26 cellular contexts compared by ENCODE assay signal in the genomic region with DNA sequence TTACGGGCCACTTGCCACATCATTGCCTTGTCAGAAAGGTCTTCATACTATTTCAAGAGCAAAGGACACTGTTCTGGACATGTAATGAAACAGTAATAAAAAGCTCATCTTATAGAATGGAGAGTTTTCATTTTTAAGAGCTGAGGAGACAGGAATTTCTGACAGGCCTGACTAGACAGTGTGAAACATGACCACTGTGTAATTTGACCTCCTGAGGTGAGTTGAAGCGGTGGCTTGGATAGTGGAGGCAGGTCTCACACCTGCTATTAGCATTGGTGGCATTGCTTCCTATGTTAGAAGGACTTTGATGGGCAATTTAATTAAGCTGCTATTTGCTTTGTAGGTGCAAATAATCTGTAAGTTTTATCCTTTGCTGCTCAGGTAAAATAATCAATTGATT. TPM values are rescaled to one million over a fixed set of nuclear protein-coding genes. Genes with fewer than 3 reads are reported as not detected.
DNase-seq lines count a peak whose midpoint lies in the region; ATAC-seq, FAIRE-seq and TF ChIP-seq lines count a peak whose summit lies in the region.
"Had no signal": no experiment of that assay in that cellular context is flagged by ENCODE, and none has a peak within 500 bp of the region (broad histone marks: within the 10 kb centered on the region; RNA-seq: fewer than 3 reads in every experiment).

No MANE protein-coding gene starts in this region.

- H3K36me3 Mint-ChIP-seq in WTC11, result 0 out of 2 replicates have a peak, but pooled peaks cover 6% of the 10 kb centered on the region
- H3K36me3 Mint-ChIP-seq: CD4-positive, alpha-beta memory T cell had no signal

- TF ChIP-seq CTCF in HepG2 (CRISPR knock-in tag; IDR thresholded peaks at IDR 0.05) (no peak), right lobe of liver (IDR thresholded peaks at IDR 0.05) (no peak), adrenal gland (IDR thresholded peaks at IDR 0.05) (no peak), smooth muscle cell (IDR thresholded peaks at IDR 0.05; ENCODE audit: borderline replicate concordance, insufficient read depth, poor library complexity, severe bottlenecking) (no peak), WTC11 (IDR thresholded peaks at IDR 0.05) (no peak)

- H3K4me3 Mint-ChIP-seq in WTC11, result no peak overlapping the region
- H3K4me3 Mint-ChIP-seq: CD4-positive, alpha-beta memory T cell had no signal

- H3F3A ChIP-seq in smooth muscle cell (ENCODE audit: low read depth), result no peaks in the 10 kb centered on the region

- CTCF ChIA-PET in HepG2 (lab: Yijun Ruan, JAX; ENCODE audit: low intra/inter-chr PET ratio, low total read pairs), result no interaction called here
- CTCF ChIA-PET in WTC11 (lab: Charles Lee), result interaction anchor here (1.2 kb wide), 1 partner anchor 30 kb away, joined by 5 read pairs; no protein-coding TSS in a partner anchor

- H3K9me3 ChIP-seq in HepG2 (ENCODE audit: low read length) (no peaks in the 10 kb centered on the region), right lobe of liver (no peaks in the 10 kb centered on the region), adrenal gland (replicated peaks in 1 of 3) (no peaks in the 10 kb centered on the region), smooth muscle cell (replicated peaks; ENCODE audit: low read depth) (no peaks in the 10 kb centered on the region)
- H3K9me3 ChIP-seq: BLaER1 treated with 17β-estradiol and CSF1 and Interleukin-3, amounts not matched to agents 10 nM and 100 nM; Caco-2; SJSA1 had no signal

- FAIRE-seq in HepG2 (lab: Jason Lieb, UNC), result peak; percentile 44
- FAIRE-seq: GM18507, GM19239, RCC 7860 had no signal

- no peak overlapping the region for H2AFZ ChIP-seq in HepG2 (ENCODE audit: low read length)
- peak overlapping the region; percentile 48 for H2AFZ ChIP-seq in smooth muscle cell (ENCODE audit: low read depth)

- H3K27ac ChIP-seq in HepG2 (ENCODE audit: extremely low read length, insufficient read depth, low read length), result no peak overlapping the region
- H3K27ac ChIP-seq in right lobe of liver, result no peak overlapping the region
- peak overlapping the region in 3 of 5 donors; percentile 41 to 83 (median 49) for H3K27ac ChIP-seq in adrenal gland
- no peak overlapping the region for H3K27ac ChIP-seq in smooth muscle cell (ENCODE audit: low read depth)
- H3K27ac ChIP-seq: BLaER1 treated with 17β-estradiol and CSF1 and Interleukin-3, amounts not matched to agents 10 nM and 100 nM; SJSA1 had no signal

- H3K4me2 ChIP-seq in HepG2 (ENCODE audit: low read depth, low read length) (peak overlapping the region; percentile 11; the same call in 1 of the 2 replicates), smooth muscle cell (no peak overlapping the region)

- DNase-seq in NCI-H1417 (lab: John Stamatoyannopoulos, UW) (peak in 2 of 3 experiments; percentile 31 to 51), NCI-H1417 treated with DMSO at 0.1 percent for 48 hours (lab: John Stamatoyannopoulos, UW) (no peak), HepG2 (ENCODE audit: low spot score) (no peak), right lobe of liver (no peak), adrenal gland (no peak), smooth muscle cell (lab: John Stamatoyannopoulos, UW; ENCODE audit: unreplicated experiment) (no peak), WTC11 (ENCODE audit: low spot score) (no peak)
- DNase-seq: 8988T; Caco-2; CD4-positive, alpha-beta memory T cell; DMS 273 treated with DMSO at 0.1 percent for 48 hours; GDM1; H7; Karpas-422; NCI-H1436; NCI-H446; NCI-H774; T-helper 1 cell had no signal

- in situ Hi-C loops in HepG2 (cut with HindIII; ENCODE audit: extremely low pct_ligation_motif_present, low pct_unique_long_range_greater_than_20kb), result no loop called here

- intact Hi-C loops in HepG2 (cut with micrococcal nuclease; ENCODE audit: unreplicated experiment) (no loop called here), right lobe of liver (cut with DNase I) (no loop called here), adrenal gland (cut with DNase I) (no loop called here)

- H3K27me3 Mint-ChIP-seq in WTC11 (ENCODE audit: low read depth), result no peaks in the 10 kb centered on the region

- H3K27ac Mint-ChIP-seq in WTC11, result no peak overlapping the region
- H3K27ac Mint-ChIP-seq: CD4-positive, alpha-beta memory T cell had no signal

- no peak for ATAC-seq in HepG2
- ATAC-seq in right lobe of liver, result no peak
- no peak for ATAC-seq in WTC11
- ATAC-seq in GM19328 (IDR thresholded peaks at IDR 0.05; ENCODE audit: unreplicated experiment), result no peak

- 50% methylated on average over 2 of the region's 2 CpGs for WGBS in HepG2 (ENCODE audit: low lambda C conversion rate)
- 100% methylated on average over 1 of the region's 2 CpGs for WGBS in right lobe of liver (ENCODE audit: insufficient coverage, low coverage, low lambda C conversion rate, missing lambda C conversion rate)
- 86 to 90% (median 89%) methylated on average over 2 of the region's 2 CpGs for WGBS in adrenal gland, 4 donors
- 76% methylated on average over 2 of the region's 2 CpGs for WGBS in smooth muscle cell (ENCODE audit: low lambda C conversion rate)

- H3K9ac ChIP-seq in HepG2 (ENCODE audit: insufficient read depth, low read depth, low read length) (no peak overlapping the region), smooth muscle cell (ENCODE audit: low read depth) (no peak overlapping the region)
- H3K9ac ChIP-seq: BLaER1 treated with 17β-estradiol and CSF1 and Interleukin-3, amounts not matched to agents 10 nM and 100 nM had no signal

- no peak for TF ChIP-seq POLR2A in HepG2 (IDR thresholded peaks at IDR 0.05; ENCODE audit: insufficient read depth in 1 of 2, low read depth in 2 of 2, low read length in 2 of 2)
- no peak for TF ChIP-seq POLR2A in right lobe of liver (IDR thresholded peaks at IDR 0.05)
- no peak for TF ChIP-seq POLR2A in adrenal gland (IDR thresholded peaks at IDR 0.05)

- peaks cover 69% of the 10 kb centered on the region for H3K4me1 ChIP-seq in HepG2 (ENCODE audit: insufficient read depth, low read length)
- H3K4me1 ChIP-seq in right lobe of liver, result no peaks in the 10 kb centered on the region
- peaks cover 0 to 11% of the 10 kb centered on the region in 2 donors for H3K4me1 ChIP-seq in adrenal gland (replicated peaks in 1 of 2)
- H3K4me1 ChIP-seq in smooth muscle cell (ENCODE audit: low read depth), result peaks cover 3% of the 10 kb centered on the region

- TF ChIP-seq EP300 in HepG2 (IDR thresholded peaks at IDR 0.05; ENCODE audit: low read depth in 2 of 2, low read length in 2 of 2) (no peak), HepG2 (CRISPR knock-in tag; IDR thresholded peaks at IDR 0.05; ENCODE audit: borderline replicate concordance) (no peak)

- H3K27me3 ChIP-seq in HepG2 (ENCODE audit: control insufficient read depth in 1 of 2, insufficient read depth in 2 of 2, low read length in 2 of 2), result no peaks in the 10 kb centered on the region
- H3K27me3 ChIP-seq in right lobe of liver, result no peaks in the 10 kb centered on the region
- H3K27me3 ChIP-seq in adrenal gland, result no peaks in the 10 kb centered on the region
- H3K27me3 ChIP-seq in smooth muscle cell (ENCODE audit: low read depth), result no peaks in the 10 kb centered on the region
- H3K27me3 ChIP-seq: BLaER1 treated with 17β-estradiol and CSF1 and Interleukin-3, amounts not matched to agents 10 nM and 100 nM had no signal

- BruUV-seq in HepG2 (replicated peaks; lab: Mats Ljungman, UMichigan), result no TSS peak

- peaks cover 11% of the 10 kb centered on the region for H3K9me3 Mint-ChIP-seq in WTC11
- H3K9me3 Mint-ChIP-seq: CD4-positive, alpha-beta memory T cell had no signal

- no peaks in the 10 kb centered on the region for H3K79me2 ChIP-seq in HepG2 (ENCODE audit: insufficient read depth, low read length)
- H3K79me2 ChIP-seq in smooth muscle cell (ENCODE audit: low read depth), result no peaks in the 10 kb centered on the region

- H4K20me1 ChIP-seq in HepG2 (ENCODE audit: insufficient read depth, low read length) (no peaks in the 10 kb centered on the region), smooth muscle cell (ENCODE audit: low read depth) (no peaks in the 10 kb centered on the region)
- H4K20me1 ChIP-seq: BLaER1 treated with 17β-estradiol and CSF1 and Interleukin-3, amounts not matched to agents 10 nM and 100 nM had no signal

- no peak for TF ChIP-seq RAD21 in HepG2 (CRISPR knock-in tag; IDR thresholded peaks at IDR 0.05)

- H3K4me3 ChIP-seq in HepG2 (replicated peaks in 1 of 3; ENCODE audit: insufficient read depth in 1 of 3, low read depth in 2 of 3, low read length in 3 of 3) (no peak overlapping the region), right lobe of liver (no peak overlapping the region), adrenal gland (no peak overlapping the region), smooth muscle cell (no peak overlapping the region)
- H3K4me3 ChIP-seq: BLaER1 treated with 17β-estradiol and CSF1 and Interleukin-3, amounts not matched to agents 10 nM and 100 nM; SJSA1 had no signal

- POLR2A ChIA-PET in HepG2 (lab: Yijun Ruan, JAX) (no interaction called here), WTC11 (lab: Charles Lee) (no interaction called here)

- peaks cover 11% of the 10 kb centered on the region for H3K4me1 Mint-ChIP-seq in WTC11
- H3K4me1 Mint-ChIP-seq: CD4-positive, alpha-beta memory T cell had no signal

- H3K36me3 ChIP-seq in HepG2 (replicated peaks in 1 of 2; ENCODE audit: control insufficient read depth in 1 of 2, insufficient read depth in 2 of 2, low read length in 2 of 2), result no peaks in the 10 kb centered on the region
- no peaks in the 10 kb centered on the region for H3K36me3 ChIP-seq in right lobe of liver
- no peaks in the 10 kb centered on the region for H3K36me3 ChIP-seq in adrenal gland (replicated peaks in 1 of 2)
- no peaks in the 10 kb centered on the region for H3K36me3 ChIP-seq in smooth muscle cell (ENCODE audit: low read depth)
- H3K36me3 ChIP-seq: BLaER1 treated with 17β-estradiol and CSF1 and Interleukin-3, amounts not matched to agents 10 nM and 100 nM; SJSA1 had no signal

RNA-seq across cellular contexts. Expression of a gene that starts 4.0 kb away (rescaled TPM):
- total RNA-seq in HepG2 (2016; rRNA removed; fragmentation: Illumina TruSeq; extraction: Trizol) (1.1 and 1.3 TPM in 2 replicates), right lobe of liver (1 to 10 TPM in 1 of 6 experiments, under 1 TPM in 4, not detected in 1; 0.29 to 3.4 (median 0.49) TPM), adrenal gland (100 to 1,000 TPM in 3 of 8 donors, 10 to 100 TPM in 5; 39.9 to 323 (median 88.2) TPM), smooth muscle cell (not detected in 2 replicates), WTC11 (2021) (0.07 TPM in 2 of 3 replicates, not detected in the other)
- 0.10 TPM in 1 of 2 replicates, not detected in the other for total RNA-seq in HepG2 (2016; cell fraction: cytosol; rRNA removed; fragmentation: Illumina TruSeq; extraction: Trizol; ENCODE audit: low read depth)
- 1.2 and 1.5 TPM in 2 replicates for total RNA-seq in HepG2 (2016; cell fraction: insoluble cytoplasmic fraction; rRNA removed; fragmentation: Illumina TruSeq; extraction: Trizol)
- total RNA-seq in HepG2 (2016; cell fraction: membrane; rRNA removed; fragmentation: Illumina TruSeq; extraction: Trizol), result 0.56 and 0.62 TPM in 2 replicates
- 0.78 and 1.3 TPM in 2 replicates for total RNA-seq in HepG2 (2016; cell fraction: nucleus; rRNA removed; fragmentation: Illumina TruSeq; extraction: Trizol)
- polyA plus RNA-seq in HepG2 (2011; rRNA removed) (2.6 and 4.0 TPM in 2 replicates), adrenal gland (100 to 1,000 TPM in 1 of 3 donors, 10 to 100 TPM in 2; 18.3 to 150 (median 53.4) TPM), smooth muscle cell (not detected in 2 replicates)
- 2.1 and 3.2 TPM in 2 replicates for polyA plus RNA-seq in HepG2 (2011; cell fraction: cytosol; rRNA removed)
- polyA plus RNA-seq in HepG2 (2011; cell fraction: nucleus; rRNA removed), result 1.5 and 2.5 TPM in 2 replicates
- polyA plus RNA-seq in HepG2 (2012), result 0.56 and 0.99 TPM in 2 replicates
- polyA plus RNA-seq in HepG2 (2016; cell fraction: cytosol; fragmentation: Illumina TruSeq; extraction: Trizol; ENCODE audit: low read depth), result 0.06 and 0.18 TPM in 2 replicates
- 1.1 and 1.6 TPM in 2 replicates for polyA plus RNA-seq in HepG2 (2016; cell fraction: insoluble cytoplasmic fraction; fragmentation: Illumina TruSeq; extraction: Trizol; ENCODE audit: low read depth)
- 0.07 and 0.22 TPM in 2 replicates for polyA plus RNA-seq in HepG2 (2016; cell fraction: membrane; fragmentation: Illumina TruSeq; extraction: Trizol; ENCODE audit: low read depth)
- polyA plus RNA-seq in HepG2 (2016; cell fraction: nucleus; fragmentation: Illumina TruSeq; extraction: Trizol; ENCODE audit: insufficient read depth, low read depth), result 0.38 and 0.68 TPM in 2 replicates
- 0.37 and 10.4 TPM in 2 replicates for polyA minus RNA-seq in HepG2 (2011; rRNA and poly(A)+ RNA removed; ENCODE audit: low replicate concordance)
- 1.1 and 1.7 TPM in 2 replicates for polyA minus RNA-seq in HepG2 (2011; cell fraction: cytosol; rRNA and poly(A)+ RNA removed)
- polyA minus RNA-seq in HepG2 (2011; cell fraction: nucleus; rRNA and poly(A)+ RNA removed), result 4.5 and 6.1 TPM in 2 replicates
- total RNA-seq: Caco-2; CD4-positive, alpha-beta memory T cell; H7; MCF 10A; OCI-LY7; SJSA1 had no signal
- polyA plus RNA-seq: CD4-positive, alpha-beta memory T cell had no signal

RNA-seq across cellular contexts. Expression of a gene that starts 46.9 kb away (rescaled TPM):
- total RNA-seq in HepG2 (2016; rRNA removed; fragmentation: Illumina TruSeq; extraction: Trizol), result 110 and 202 TPM in 2 replicates
- 52.8 and 60.2 TPM in 2 replicates for total RNA-seq in HepG2 (2016; cell fraction: cytosol; rRNA removed; fragmentation: Illumina TruSeq; extraction: Trizol; ENCODE audit: low read depth)
- total RNA-seq in HepG2 (2016; cell fraction: insoluble cytoplasmic fraction; rRNA removed; fragmentation: Illumina TruSeq; extraction: Trizol), result 109 and 195 TPM in 2 replicates
- total RNA-seq in HepG2 (2016; cell fraction: membrane; rRNA removed; fragmentation: Illumina TruSeq; extraction: Trizol), result 97.0 and 101 TPM in 2 replicates
- total RNA-seq in HepG2 (2016; cell fraction: nucleus; rRNA removed; fragmentation: Illumina TruSeq; extraction: Trizol), result 222 and 258 TPM in 2 replicates
- 159 and 217 TPM in 2 replicates for polyA plus RNA-seq in HepG2 (2011; rRNA removed)
- 99.2 and 139 TPM in 2 replicates for polyA plus RNA-seq in HepG2 (2011; cell fraction: cytosol; rRNA removed)
- 142 and 167 TPM in 2 replicates for polyA plus RNA-seq in HepG2 (2011; cell fraction: nucleus; rRNA removed)
- 102 and 115 TPM in 2 replicates for polyA plus RNA-seq in HepG2 (2012)
- 57.5 and 75.0 TPM in 2 replicates for polyA plus RNA-seq in HepG2 (2016; cell fraction: cytosol; fragmentation: Illumina TruSeq; extraction: Trizol; ENCODE audit: low read depth)
- polyA plus RNA-seq in HepG2 (2016; cell fraction: insoluble cytoplasmic fraction; fragmentation: Illumina TruSeq; extraction: Trizol; ENCODE audit: low read depth), result 108 and 112 TPM in 2 replicates
- 74.8 and 84.0 TPM in 2 replicates for polyA plus RNA-seq in HepG2 (2016; cell fraction: membrane; fragmentation: Illumina TruSeq; extraction: Trizol; ENCODE audit: low read depth)
- 386 and 414 TPM in 2 replicates for polyA plus RNA-seq in HepG2 (2016; cell fraction: nucleus; fragmentation: Illumina TruSeq; extraction: Trizol; ENCODE audit: insufficient read depth, low read depth)
- polyA minus RNA-seq in HepG2 (2011; rRNA and poly(A)+ RNA removed; ENCODE audit: low replicate concordance), result 48.7 and 53.2 TPM in 2 replicates
- 58.1 and 61.9 TPM in 2 replicates for polyA minus RNA-seq in HepG2 (2011; cell fraction: cytosol; rRNA and poly(A)+ RNA removed)
- 145 and 155 TPM in 2 replicates for polyA minus RNA-seq in HepG2 (2011; cell fraction: nucleus; rRNA and poly(A)+ RNA removed)
- 100 to 1,000 TPM in 4 of 6 experiments, 10 to 100 TPM in 2; 78.6 to 273 (median 127) TPM for total RNA-seq in right lobe of liver
- 100 to 1,000 TPM; 153 to 369 (median 230) TPM for total RNA-seq in adrenal gland
- 100 to 1,000 TPM in 2 of 3 donors, 10 to 100 TPM in 1; 74.4 to 360 (median 112) TPM for polyA plus RNA-seq in adrenal gland
- 116 and 121 TPM in 2 replicates for total RNA-seq in smooth muscle cell
- polyA plus RNA-seq in smooth muscle cell, result 74.7 and 97.1 TPM in 2 replicates
- 21.4 to 24.1 TPM (median 23.3 TPM) in 3 replicates for total RNA-seq in WTC11 (2021)
- total RNA-seq: OCI-LY7 had no signal

Comparison
In these comparisons a context has a peak if more than half of its experiments do, and no peak if none do; other contexts are left out.
1. DNase-seq: peak in NCI-H1417 (2 of 3); none in NCI-H1417 treated with DMSO at 0.1 percent for 48 hours (single experiment), HepG2 (single experiment), right lobe of liver (0 of 3), adrenal gland (0 of 7), smooth muscle cell (single experiment) and WTC11 (single experiment).
2. H3K27ac ChIP-seq: peak in adrenal gland (3 of 5); none in HepG2 (single experiment), right lobe of liver (0 of 3) and smooth muscle cell (single experiment).
3. RNA of a gene that starts 4.0 kb away (total RNA-seq): 39.9 to 323 TPM in adrenal gland; 0.10 to 1.5 TPM in HepG2, 0.29 to 3.4 TPM in right lobe of liver, 0.07 TPM in WTC11 and not detected in smooth muscle cell; every median in the first group is over 4 times any median in the second.